ENCODE assay signal across 12 cellular contexts in genomic region chr12:86331012-86331411, GRCh38.
"Had no signal": no experiment of that assay in that cellular context is flagged by ENCODE, and none has a peak within 500 bp of the region (broad histone marks: within the 10 kb centered on the region; RNA-seq: fewer than 3 reads in every experiment).

No MANE protein-coding gene starts in this region.

- H3K9me3 Mint-ChIP-seq: memory B cell, neural crest cell had no signal

- H3K4me3 Mint-ChIP-seq: activated CD4-positive, alpha-beta T cell treated with anti-CD3 and anti-CD28 coated beads, Interleukin-2, amount 10 ng/mL, durations not matched to agents 24 days and 14 days; activated naive CD8-positive, alpha-beta T cell treated with anti-CD3 and anti-CD28 coated beads, Interleukin-2, amount 50 U/mL, for 24 hours; memory B cell; neural crest cell had no signal

- H3K27ac Mint-ChIP-seq: activated CD4-positive, alpha-beta T cell treated with anti-CD3 and anti-CD28 coated beads, Interleukin-2, amount 10 ng/mL, durations not matched to agents 24 days and 14 days; activated naive CD8-positive, alpha-beta T cell treated with anti-CD3 and anti-CD28 coated beads, Interleukin-2, amount 50 U/mL, for 24 hours; memory B cell had no signal

- H2AFZ ChIP-seq: parathyroid adenoma had no signal

- H3K4me3 ChIP-seq: heart left ventricle, left ventricle myocardium inferior, skin epidermis had no signal

- H3K27me3 Mint-ChIP-seq: activated CD4-positive, alpha-beta T cell treated with anti-CD3 and anti-CD28 coated beads, Interleukin-2, amount 10 ng/mL, durations not matched to agents 24 days and 14 days; activated naive CD8-positive, alpha-beta T cell treated with anti-CD3 and anti-CD28 coated beads, Interleukin-2, amount 50 U/mL, for 24 hours; memory B cell had no signal

- H3K4me1 ChIP-seq: heart left ventricle, left ventricle myocardium inferior, parathyroid adenoma had no signal

- ATAC-seq: activated naive CD8-positive, alpha-beta T cell treated with anti-CD3 and anti-CD28 coated beads, Interleukin-2, amount 50 U/mL, for 24 hours; heart left ventricle had no signal

- H3K36me3 Mint-ChIP-seq: memory B cell had no signal

- DNase-seq: activated CD4-positive, alpha-beta T cell treated with anti-CD3 and anti-CD28 coated beads, Interleukin-2, amount 10 ng/mL, durations not matched to agents 24 days and 14 days; activated naive CD4-positive, alpha-beta T cell treated with Interleukin-2 at 50 U/mL for 16 hours; activated naive CD8-positive, alpha-beta T cell treated with anti-CD3 and anti-CD28 coated beads, Interleukin-2, amount 50 U/mL, for 24 hours; heart left ventricle; left ventricle myocardium inferior; T1000; trophoblast cell; WERI-Rb-1 had no signal

- H3K4me1 Mint-ChIP-seq: activated CD4-positive, alpha-beta T cell treated with anti-CD3 and anti-CD28 coated beads, Interleukin-2, amount 10 ng/mL, durations not matched to agents 24 days and 14 days; activated naive CD8-positive, alpha-beta T cell treated with anti-CD3 and anti-CD28 coated beads, Interleukin-2, amount 50 U/mL, for 24 hours; memory B cell; neural crest cell had no signal

- H3K79me2 ChIP-seq: parathyroid adenoma had no signal

- H3K27me3 ChIP-seq: heart left ventricle had no signal

- H3K27ac ChIP-seq: heart left ventricle, left ventricle myocardium inferior, parathyroid adenoma, skin epidermis, WERI-Rb-1 had no signal

- H3K36me3 ChIP-seq: heart left ventricle, left ventricle myocardium inferior, WERI-Rb-1 had no signal
